In the genomic region with DNA sequence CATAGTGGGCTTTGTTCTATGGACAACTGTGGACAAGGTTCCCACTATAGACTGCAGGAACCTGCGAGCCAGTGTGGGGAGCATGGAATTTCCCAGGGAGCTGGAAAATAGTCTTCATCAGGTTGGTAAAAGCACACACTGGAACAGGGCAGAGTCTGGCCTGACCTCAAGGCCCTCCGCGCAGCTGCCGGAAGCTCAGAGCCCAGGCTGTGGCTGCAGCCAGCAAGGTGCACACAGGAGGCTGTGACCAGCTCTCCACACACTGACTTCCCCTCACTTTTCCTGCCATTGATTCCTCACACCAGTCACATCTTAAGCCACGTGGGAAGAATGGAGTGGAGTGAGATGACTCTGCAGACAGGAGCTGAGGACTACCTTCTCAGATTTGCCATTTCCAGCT, we compare ENCODE assay signal across 14 cellular contexts. TPM values are rescaled to one million over a fixed set of nuclear protein-coding genes. Genes with fewer than 3 reads are reported as not detected.
"Had no signal": no experiment of that assay in that cellular context is flagged by ENCODE, and none has a peak within 500 bp of the region (broad histone marks: within the 10 kb centered on the region; RNA-seq: fewer than 3 reads in every experiment).

No MANE protein-coding gene starts in this region.

- H2AFZ ChIP-seq: neural progenitor cell had no signal

- H3K9me3 ChIP-seq: gastrocnemius medialis, left lung, ovary, thyroid gland had no signal

- H3K27me3 Mint-ChIP-seq: activated CD4-positive, alpha-beta T cell treated with anti-CD3 and anti-CD28 coated beads for 36 hours; activated naive CD8-positive, alpha-beta T cell treated with anti-CD3 and anti-CD28 coated beads for 36 hours had no signal

- H3K9me3 Mint-ChIP-seq: activated naive CD8-positive, alpha-beta T cell treated with anti-CD3 and anti-CD28 coated beads for 36 hours; neural progenitor cell had no signal

- H3K27ac ChIP-seq: coronary artery, neural progenitor cell, ovary had no signal

- DNase-seq: activated CD4-positive, alpha-beta T cell treated with anti-CD3 and anti-CD28 coated beads for 36 hours; activated CD4-positive, alpha-beta T cell treated with anti-CD3 and anti-CD28 coated beads, Interleukin-2, amount 50 U/mL, for 48 hours; activated naive CD4-positive, alpha-beta T cell; activated naive CD8-positive, alpha-beta T cell treated with anti-CD3 and anti-CD28 coated beads for 36 hours; anterior cingulate cortex; gastrocnemius medialis; left lung; ovary; stimulated activated naive B cell treated with anti-CD40 and anti-IgM and Interleukin-4, amounts not matched to agents 10 μg/mL and 1 μg/mL and 100 μg/mL, for 72 hours; SW 1271; thyroid gland had no signal

- H3K36me3 Mint-ChIP-seq: neural progenitor cell; stimulated activated naive B cell treated with anti-CD40 and anti-IgM and Interleukin-4, amounts not matched to agents 10 μg/mL and 1 μg/mL and 100 μg/mL, for 72 hours had no signal

- H3K4me3 Mint-ChIP-seq: activated CD4-positive, alpha-beta T cell treated with anti-CD3 and anti-CD28 coated beads for 36 hours; activated naive CD8-positive, alpha-beta T cell treated with anti-CD3 and anti-CD28 coated beads for 36 hours; neural progenitor cell; stimulated activated naive B cell treated with anti-CD40 and anti-IgM and Interleukin-4, amounts not matched to agents 10 μg/mL and 1 μg/mL and 100 μg/mL, for 72 hours had no signal

- H3K27ac Mint-ChIP-seq: activated CD4-positive, alpha-beta T cell treated with anti-CD3 and anti-CD28 coated beads for 36 hours; neural progenitor cell; stimulated activated naive B cell treated with anti-CD40 and anti-IgM and Interleukin-4, amounts not matched to agents 10 μg/mL and 1 μg/mL and 100 μg/mL, for 72 hours had no signal

- H3K4me1 ChIP-seq: neural progenitor cell had no signal

- H3K36me3 ChIP-seq: gastrocnemius medialis, left lung, neural progenitor cell, ovary, thyroid gland had no signal

- H3K9ac ChIP-seq: neural progenitor cell had no signal

- H3K4me2 ChIP-seq: neural progenitor cell had no signal

- H3K27me3 ChIP-seq: neural progenitor cell, ovary, thyroid gland had no signal

- H3K4me1 Mint-ChIP-seq: stimulated activated naive B cell treated with anti-CD40 and anti-IgM and Interleukin-4, amounts not matched to agents 10 μg/mL and 1 μg/mL and 100 μg/mL, for 72 hours had no signal

- ATAC-seq: activated CD4-positive, alpha-beta T cell treated with anti-CD3 and anti-CD28 coated beads for 36 hours; left lung; stimulated activated naive B cell treated with anti-CD40 and anti-IgM and Interleukin-4, amounts not matched to agents 10 μg/mL and 1 μg/mL and 100 μg/mL, for 72 hours had no signal

- H3K4me3 ChIP-seq: coronary artery, gastrocnemius medialis, left lung, neural progenitor cell, ovary, thyroid gland had no signal

RNA-seq across cellular contexts. Expression of gene MAL, which starts 19.1 kb away (rescaled TPM):
- total RNA-seq: pulmonary artery endothelial cell had no signal
